13 cellular contexts compared by ENCODE assay signal in the genomic region with DNA sequence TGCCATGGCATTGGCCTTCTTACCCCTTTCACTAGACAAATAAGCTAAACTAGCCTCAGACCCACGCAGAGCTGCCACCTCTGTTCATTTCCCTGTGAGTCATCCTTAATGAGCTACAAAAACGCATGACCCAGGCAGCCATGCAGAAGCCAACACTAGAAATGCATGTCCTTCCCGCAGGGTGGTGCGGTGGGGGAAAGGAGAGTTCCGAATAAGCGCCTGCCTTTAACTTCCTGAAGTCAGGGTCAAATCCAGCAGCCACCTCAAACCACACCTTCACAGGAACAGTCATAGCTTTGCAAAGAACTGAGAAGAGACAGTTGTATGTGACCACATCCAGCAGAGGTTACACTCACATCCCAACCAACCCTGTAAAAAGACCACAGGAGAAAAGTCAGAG. TPM values are rescaled to one million over a fixed set of nuclear protein-coding genes. Genes with fewer than 3 reads are reported as not detected.
A peak's percentile ranks its signal among the peaks of the same experiment; 100 is the strongest.
DNase-seq lines count a peak whose midpoint lies in the region; ATAC-seq and TF ChIP-seq lines count a peak whose summit lies in the region.
"Had no signal": no experiment of that assay in that cellular context is flagged by ENCODE, and none has a peak within 500 bp of the region (broad histone marks: within the 10 kb centered on the region; RNA-seq: fewer than 3 reads in every experiment).

No MANE protein-coding gene starts in this region.

- no peak overlapping the region for H3K27ac Mint-ChIP-seq in Calu3 (ENCODE audit: unreplicated experiment)
- H3K27ac Mint-ChIP-seq: B cell had no signal

- no peaks in the 10 kb centered on the region for H3K9me3 Mint-ChIP-seq in Calu3 (ENCODE audit: low read depth, unreplicated experiment)

- H3K4me1 Mint-ChIP-seq in Calu3 (ENCODE audit: low read depth, unreplicated experiment) = peaks cover 13% of the 10 kb centered on the region

- no peak overlapping the region for H2AFZ ChIP-seq in OCI-LY3 (ENCODE audit: low read depth, low read length)

- H3K36me3 Mint-ChIP-seq in Calu3 (ENCODE audit: insufficient read depth, unreplicated experiment) = no peaks in the 10 kb centered on the region

- no peak overlapping the region for H3K4me3 ChIP-seq in OCI-LY3 (ENCODE audit: low read length)
- H3K4me3 ChIP-seq: MG63, prostate gland had no signal

- CTCF ChIA-PET in Calu3 (lab: Charles Lee) = interaction anchor here (0.6 to 1.0 kb wide), 2 partner anchors 9 to 18 kb away, joined by 5 to 9 read pairs; no protein-coding TSS in a partner anchor

- no peak overlapping the region; the same call in 1 of the 2 replicates for H3K9ac ChIP-seq in OCI-LY3 (ENCODE audit: low read length)
- H3K9ac ChIP-seq: SK-N-SH had no signal

- no TSS peak for BruUV-seq in Calu3 (replicated peaks; lab: Mats Ljungman, UMichigan)

- H3K27me3 Mint-ChIP-seq in Calu3 (ENCODE audit: unreplicated experiment) = no peaks in the 10 kb centered on the region
- H3K27me3 Mint-ChIP-seq: B cell had no signal

- H3K9me3 ChIP-seq in OCI-LY3 (ENCODE audit: insufficient read depth, low read length) = no peaks in the 10 kb centered on the region
- H3K9me3 ChIP-seq: MG63, prostate gland, SK-N-SH had no signal

- H3K36me3 ChIP-seq in OCI-LY3 (replicated peaks; ENCODE audit: low read depth, low read length) = no peaks in the 10 kb centered on the region
- H3K36me3 ChIP-seq: MG63, prostate gland had no signal

- DNase-seq in Calu3 = peak; percentile 51
- peak; percentile 82 for DNase-seq in activated effector memory CD4-positive, alpha-beta T cell treated with anti-CD3 and anti-CD28 coated beads, Interleukin-2, amount 50 U/mL, for 16 hours
- peak; percentile 25 for DNase-seq in stimulated activated CD4-positive, alpha-beta T cell treated with anti-CD3 and anti-CD28 coated beads, Interleukin-12 subunit alpha, Interleukin-12 subunit beta, amount 100 ng/mL, for 4 hours
- DNase-seq in SIG-M5 treated with dmso at 0.1 percent for 504 hours (lab: John Stamatoyannopoulos, UW; ENCODE audit: unreplicated experiment) = no peak
- DNase-seq in pons (ENCODE audit: low spot score) = no peak
- DNase-seq: MG63, SK-N-SH had no signal

- H3K27me3 ChIP-seq in OCI-LY3 (ENCODE audit: low read depth, low read length) = no peaks in the 10 kb centered on the region
- H3K27me3 ChIP-seq: MG63 had no signal

- peak overlapping the region; percentile 32; the same call in 1 of the 2 replicates for H3K27ac ChIP-seq in OCI-LY3 (ENCODE audit: low read length)
- H3K27ac ChIP-seq: prostate gland had no signal

- no peak for ATAC-seq in HG03432 (IDR thresholded peaks at IDR 0.05; ENCODE audit: unreplicated experiment)
- ATAC-seq in GM19397 (IDR thresholded peaks at IDR 0.05; ENCODE audit: unreplicated experiment) = no peak

- TF ChIP-seq CTCF in Calu3 (IDR thresholded peaks at IDR 0.05; ENCODE audit: unreplicated experiment) (no peak), OCI-LY3 (IDR thresholded peaks at IDR 0.05; ENCODE audit: low read depth, low read length) (no peak)

- no peaks in the 10 kb centered on the region for H4K20me1 ChIP-seq in OCI-LY3 (ENCODE audit: insufficient read depth, low read length)

- peaks cover 36% of the 10 kb centered on the region for H3K4me1 ChIP-seq in OCI-LY3 (ENCODE audit: low read length)
- H3K4me1 ChIP-seq: prostate gland had no signal

- intact Hi-C loops in Calu3 (cut with micrococcal nuclease; ENCODE audit: unreplicated experiment) = no loop called here

- no peak overlapping the region for H3K4me3 Mint-ChIP-seq in Calu3 (ENCODE audit: low read depth, unreplicated experiment)
- H3K4me3 Mint-ChIP-seq: B cell had no signal

- no peaks in the 10 kb centered on the region for H3K79me2 ChIP-seq in OCI-LY3 (ENCODE audit: low read length)

- H3K4me2 ChIP-seq in OCI-LY3 (ENCODE audit: low read length) = peak overlapping the region; percentile 27
- H3K4me2 ChIP-seq: SK-N-SH had no signal

RNA-seq across cellular contexts. Expression of a gene that starts 40.4 kb away (rescaled TPM):
- not detected in 2 replicates for total RNA-seq in Calu3 (2022)
- total RNA-seq: lung microvascular endothelial cell had no signal

Comparison
In these comparisons a context has a peak if more than half of its experiments do, and no peak if none do; other contexts are left out.
1. DNase-seq: peak in Calu3 (single experiment), activated effector memory CD4-positive, alpha-beta T cell treated with anti-CD3 and anti-CD28 coated beads, Interleukin-2, amount 50 U/mL, for 16 hours (single experiment) and stimulated activated CD4-positive, alpha-beta T cell treated with anti-CD3 and anti-CD28 coated beads, Interleukin-12 subunit alpha, Interleukin-12 subunit beta, amount 100 ng/mL, for 4 hours (single experiment); none in SIG-M5 treated with dmso at 0.1 percent for 504 hours (single experiment) and pons (single experiment).